ENCODE assay signal across 19 cellular contexts in genomic region chr6:138101946-138102731, GRCh38. TPM values are rescaled to one million over a fixed set of nuclear protein-coding genes. Genes with fewer than 3 reads are reported as not detected.
DNase-seq lines count a peak whose midpoint lies in the region; ATAC-seq and TF ChIP-seq lines count a peak whose summit lies in the region.
"Had no signal": no experiment of that assay in that cellular context is flagged by ENCODE, and none has a peak within 500 bp of the region (broad histone marks: within the 10 kb centered on the region; RNA-seq: fewer than 3 reads in every experiment).

No MANE protein-coding gene starts in this region.

- H3K9me3 Mint-ChIP-seq in Caco-2 (ENCODE audit: unreplicated experiment) (peaks cover 7% of the 10 kb centered on the region), nephron progenitor cell (peaks cover 34% of the 10 kb centered on the region)
- H3K9me3 Mint-ChIP-seq in activated naive CD8-positive, alpha-beta T cell treated with anti-CD3 and anti-CD28 coated beads for 36 hours = peaks cover 2% of the 10 kb centered on the region

- peaks cover 78% of the 10 kb centered on the region for H3K36me3 Mint-ChIP-seq in Caco-2 (ENCODE audit: insufficient read depth, unreplicated experiment)
- H3K36me3 Mint-ChIP-seq in nephron progenitor cell (ENCODE audit: low read depth) = peaks cover 55% of the 10 kb centered on the region
- peaks cover 3% of the 10 kb centered on the region for H3K36me3 Mint-ChIP-seq in activated naive CD8-positive, alpha-beta T cell treated with anti-CD3 and anti-CD28 coated beads for 36 hours

- H3K27ac Mint-ChIP-seq in Caco-2 (ENCODE audit: unreplicated experiment) = peak overlapping the region; percentile 70
- peak overlapping the region; percentile 13 for H3K27ac Mint-ChIP-seq in nephron progenitor cell
- no peak overlapping the region for H3K27ac Mint-ChIP-seq in activated naive CD8-positive, alpha-beta T cell treated with anti-CD3 and anti-CD28 coated beads for 36 hours
- H3K27ac Mint-ChIP-seq: activated CD8-positive, alpha-beta memory T cell treated with anti-CD3 and anti-CD28 coated beads, Interleukin-2, amount 10 ng/mL, durations not matched to agents 7 days and 5 days; T-cell had no signal

- H3K36me3 ChIP-seq in Caco-2 (ENCODE audit: control insufficient read depth, insufficient read depth, low read length) = no peaks in the 10 kb centered on the region; the same call in 1 of the 2 replicates
- H3K36me3 ChIP-seq in cardiac muscle cell = no peaks in the 10 kb centered on the region

- no peak for ATAC-seq in GM19351 (IDR thresholded peaks at IDR 0.05; ENCODE audit: unreplicated experiment)
- ATAC-seq: activated CD8-positive, alpha-beta memory T cell treated with anti-CD3 and anti-CD28 coated beads, Interleukin-2, amount 10 ng/mL, durations not matched to agents 7 days and 5 days; esophagus mucosa; T-cell had no signal

- H3K4me1 Mint-ChIP-seq in Caco-2 (ENCODE audit: low read depth, unreplicated experiment) = peaks cover 10% of the 10 kb centered on the region
- peaks cover 36% of the 10 kb centered on the region for H3K4me1 Mint-ChIP-seq in nephron progenitor cell
- no peaks in the 10 kb centered on the region for H3K4me1 Mint-ChIP-seq in activated naive CD8-positive, alpha-beta T cell treated with anti-CD3 and anti-CD28 coated beads for 36 hours

- CTCF ChIA-PET in Caco-2 (lab: Charles Lee) = no interaction called here

- H3K27ac ChIP-seq in cardiac muscle cell = peak overlapping the region; percentile 76
- H3K27ac ChIP-seq: C4-2B had no signal

- POLR2A ChIA-PET in Caco-2 (lab: Charles Lee) = no interaction called here

- intact Hi-C loops in Caco-2 (cut with micrococcal nuclease; ENCODE audit: unreplicated experiment) = no loop called here

- no peaks in the 10 kb centered on the region for H3K27me3 ChIP-seq in Caco-2 (replicated peaks; ENCODE audit: control insufficient read depth, insufficient read depth, low read length)
- no peaks in the 10 kb centered on the region for H3K27me3 ChIP-seq in cardiac muscle cell

- H3K9me3 ChIP-seq in Caco-2 = no peaks in the 10 kb centered on the region
- H3K9me3 ChIP-seq in cardiac muscle cell (ENCODE audit: low read depth) = no peaks in the 10 kb centered on the region

- no peaks in the 10 kb centered on the region for H3K27me3 Mint-ChIP-seq in Caco-2 (ENCODE audit: insufficient read depth, unreplicated experiment)
- H3K27me3 Mint-ChIP-seq in nephron progenitor cell (ENCODE audit: low read depth, poor library complexity) = peaks cover 2% of the 10 kb centered on the region
- peaks cover 51% of the 10 kb centered on the region for H3K27me3 Mint-ChIP-seq in activated naive CD8-positive, alpha-beta T cell treated with anti-CD3 and anti-CD28 coated beads for 36 hours
- H3K27me3 Mint-ChIP-seq: activated CD8-positive, alpha-beta memory T cell treated with anti-CD3 and anti-CD28 coated beads, Interleukin-2, amount 10 ng/mL, durations not matched to agents 7 days and 5 days had no signal

- BruUV-seq in Caco-2 (replicated peaks; lab: Mats Ljungman, UMichigan) = no TSS peak

- no peak overlapping the region for H3K4me3 ChIP-seq in Caco-2 (ENCODE audit: low read depth, low read length)
- H3K4me3 ChIP-seq in cardiac muscle cell = no peak overlapping the region

- DNase-seq in Caco-2 = no peak
- peak; percentile 11 for DNase-seq in amniotic epithelial cell (ENCODE audit: low read depth)
- DNase-seq in cardiac muscle cell (ENCODE audit: low read depth in 1 of 2, low spot score in 1 of 2) = peak in 1 of 2 donors; percentile 28
- DNase-seq in nephron progenitor cell = no peak
- no peak for DNase-seq in NCI-H1092 treated with DMSO at 0.1 percent for 48 hours (lab: John Stamatoyannopoulos, UW)
- DNase-seq in ecto neural progenitor cell (ENCODE audit: low spot score) = no peak
- no peak for DNase-seq in activated naive CD8-positive, alpha-beta T cell treated with anti-CD3 and anti-CD28 coated beads for 36 hours
- DNase-seq: activated CD4-positive, alpha-beta T cell treated with anti-CD3 and anti-CD28 coated beads for 48 hours; activated CD8-positive, alpha-beta memory T cell treated with anti-CD3 and anti-CD28 coated beads, Interleukin-2, amount 10 ng/mL, durations not matched to agents 7 days and 5 days; dermis blood vessel endothelial cell; NCI-H1417 treated with DMSO at 0.1 percent for 48 hours; NCI-H2171 treated with DMSO at 0.1 percent for 48 hours; NCI-H69; retina; SHP77; T-cell had no signal

- H3K4me3 Mint-ChIP-seq in Caco-2 (ENCODE audit: unreplicated experiment) = peak overlapping the region; percentile 49
- H3K4me3 Mint-ChIP-seq in nephron progenitor cell = no peak overlapping the region
- no peak overlapping the region for H3K4me3 Mint-ChIP-seq in activated naive CD8-positive, alpha-beta T cell treated with anti-CD3 and anti-CD28 coated beads for 36 hours
- H3K4me3 Mint-ChIP-seq: activated CD8-positive, alpha-beta memory T cell treated with anti-CD3 and anti-CD28 coated beads, Interleukin-2, amount 10 ng/mL, durations not matched to agents 7 days and 5 days; T-cell had no signal

- peaks cover 21% of the 10 kb centered on the region for H3K4me1 ChIP-seq in Caco-2
- peaks cover 16% of the 10 kb centered on the region for H3K4me1 ChIP-seq in cardiac muscle cell (ENCODE audit: low read depth)

- TF ChIP-seq CTCF in Caco-2 (IDR thresholded peaks at IDR 0.05; ENCODE audit: insufficient read depth in 1 of 2, low read depth in 1 of 2, low read length in 1 of 2, severe bottlenecking in 1 of 2, unreplicated experiment in 1 of 2) (no peak), cardiac muscle cell (IDR thresholded peaks at IDR 0.05; ENCODE audit: low read depth, low read length) (no peak), nephron progenitor cell (IDR thresholded peaks at IDR 0.05) (no peak)

RNA-seq across cellular contexts. Expression of gene PERP, which starts 5.1 kb away (rescaled TPM):
- total RNA-seq in Caco-2 (2022) (141 and 152 TPM in 2 replicates), cardiac muscle cell (37.2 and 40.0 TPM in 2 replicates)
- 46.7 and 67.9 TPM in 2 replicates for polyA plus RNA-seq in cardiac muscle cell
- total RNA-seq in activated naive CD8-positive, alpha-beta T cell treated with anti-CD3 and anti-CD28 coated beads for 36 hours = 1 to 10 TPM; 2.0 to 2.1 TPM

RNA-seq across cellular contexts. Expression of gene ARFGEF3, which starts 59.6 kb away (rescaled TPM):
- total RNA-seq in Caco-2 (2022) (5.2 and 5.6 TPM in 2 replicates), cardiac muscle cell (1.1 TPM in 2 replicates)
- polyA plus RNA-seq in cardiac muscle cell = 0.11 and 0.43 TPM in 2 replicates
- total RNA-seq in activated naive CD8-positive, alpha-beta T cell treated with anti-CD3 and anti-CD28 coated beads for 36 hours = 1 to 10 TPM; 1.6 to 1.7 TPM

Comparison
In these comparisons a context has a peak if more than half of its experiments do, and no peak if none do; other contexts are left out.
1. RNA of gene PERP, which starts 5.1 kb away (total RNA-seq): 141 to 152 TPM in Caco-2 and 37.2 to 40.0 TPM in cardiac muscle cell; 2.0 to 2.1 TPM in activated naive CD8-positive, alpha-beta T cell treated with anti-CD3 and anti-CD28 coated beads for 36 hours; every median in the first group is over 10 times any median in the second.